Comparison of ENCODE assay signal across 33 cellular contexts in the genomic region with DNA sequence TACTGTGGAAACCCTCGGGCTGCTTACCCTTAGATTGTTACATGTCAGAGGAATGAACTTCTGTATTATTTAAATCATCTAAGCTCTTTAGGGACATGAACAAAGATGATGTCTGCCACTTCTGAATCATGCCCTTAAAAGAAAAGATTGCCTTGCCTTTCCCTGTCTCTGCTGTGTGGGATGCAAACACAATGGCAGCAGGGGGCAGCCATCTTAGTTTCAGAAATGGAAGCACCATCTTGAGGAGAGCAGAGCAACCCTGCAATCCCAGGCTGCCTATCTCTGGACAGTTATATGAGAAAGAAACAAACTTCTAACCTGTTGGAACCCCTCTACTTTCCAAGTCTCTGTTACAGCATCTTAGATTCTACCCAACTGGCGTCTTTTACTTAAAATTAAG.
"Had no signal": no experiment of that assay in that cellular context is flagged by ENCODE, and none has a peak within 500 bp of the region (broad histone marks: within the 10 kb centered on the region; RNA-seq: fewer than 3 reads in every experiment).

No MANE protein-coding gene starts in this region.

- ATAC-seq: activated naive CD4-positive, alpha-beta T cell treated with anti-CD3 and anti-CD28 coated beads, Interleukin-2, amount 50 U/mL, for 72 hours; activated T-cell treated with anti-CD3 and anti-CD28 coated beads, Interleukin-2, amount 50 U/mL, for 4 hours; T-cell; T-helper 17 cell had no signal

- H3K4me3 ChIP-seq: adrenal gland had no signal

- H3K36me3 Mint-ChIP-seq: activated CD4-positive, alpha-beta memory T cell treated with anti-CD3 and anti-CD28 coated beads for 36 hours; activated naive CD4-positive, alpha-beta T cell treated with anti-CD3 and anti-CD28 coated beads, Interleukin-2, amount 50 U/mL, for 72 hours; T-cell had no signal

- H3K27me3 ChIP-seq: brain microvascular endothelial cell had no signal

- DNase-seq: activated B cell treated with CpG ODN at 0.5 μM for 24 hours; activated CD4-positive, alpha-beta memory T cell treated with anti-CD3 and anti-CD28 coated beads for 36 hours; activated CD4-positive, alpha-beta T cell treated with anti-CD3 and anti-CD28 coated beads for 4 hours; activated CD4-positive, alpha-beta T cell treated with anti-CD3 and anti-CD28 coated beads, Interleukin-2, amount 50 U/mL, for 1 hour; activated CD4-positive, CD25-positive, alpha-beta regulatory T cell treated with anti-CD3 and anti-CD28 coated beads, Interleukin-2, amount 50 U/mL, for 72 hours; activated CD8-positive, alpha-beta memory T cell treated with anti-CD3 and anti-CD28 coated beads, Interleukin-2, amount 50 U/mL, for 4 hours; activated gamma-delta T cell treated with Interleukin-2 at 50 U/mL for 16 hours; activated naive CD4-positive, alpha-beta T cell treated with anti-CD3 and anti-CD28 coated beads for 36 hours; activated T-cell treated with anti-CD3 and anti-CD28 coated beads for 4 hours; activated T-cell treated with anti-CD3 and anti-CD28 coated beads, Interleukin-2, amount 50 U/mL, for 4 hours; adrenal gland; brain microvascular endothelial cell; central memory CD4-positive, alpha-beta T cell; KBM-7; MM.1S; MV-4-11; NCI-H1092; NCI-H1417; NCI-H146; NCI-H187; NCI-H2029 treated with DMSO at 0.1 percent for 48 hours; NCI-H2107; NCI-H2171; NCI-H510A; NCI-H526; NCI-H748 treated with DMSO at 0.1 percent for 48 hours; NK-92 treated with Interleukin-12 subunit alpha and Interleukin-12 subunit beta, amount 100 ng/mL, for 24 hours; Right ventricle myocardium superior; T-cell; T-helper 17 cell had no signal

- H3K27ac Mint-ChIP-seq: activated B cell treated with CpG ODN at 0.5 μM for 24 hours; activated CD4-positive, alpha-beta memory T cell treated with anti-CD3 and anti-CD28 coated beads for 36 hours; activated naive CD4-positive, alpha-beta T cell treated with anti-CD3 and anti-CD28 coated beads for 36 hours; activated naive CD4-positive, alpha-beta T cell treated with anti-CD3 and anti-CD28 coated beads, Interleukin-2, amount 50 U/mL, for 72 hours; activated T-helper 1 cell treated with anti-CD3 and anti-CD28 coated beads, Interleukin-12 subunit alpha, Interleukin-12 subunit beta, Interleukin-2, Interleukin-4 antibody, amounts not matched to agents 30 ng/mL and 10 ng/mL and 1 ng/mL, durations not matched to agents 14 hours and 24 hours and 36 hours; T-cell; T-helper 17 cell had no signal

- H3K4me1 ChIP-seq: adrenal gland had no signal

- H3K9me3 ChIP-seq: adrenal gland had no signal

- H3K27ac ChIP-seq: adrenal gland, brain microvascular endothelial cell, VCaP had no signal

- H3K36me3 ChIP-seq: adrenal gland, brain microvascular endothelial cell had no signal

- H3K4me1 Mint-ChIP-seq: activated B cell treated with CpG ODN at 0.5 μM for 24 hours, T-cell had no signal

- H3K4me3 Mint-ChIP-seq: activated B cell treated with CpG ODN at 0.5 μM for 24 hours; activated CD4-positive, alpha-beta memory T cell treated with anti-CD3 and anti-CD28 coated beads for 36 hours; activated naive CD4-positive, alpha-beta T cell treated with anti-CD3 and anti-CD28 coated beads for 36 hours; activated T-cell treated with anti-CD3 and anti-CD28 coated beads, Interleukin-2, amount 50 U/mL, for 4 hours; activated T-helper 1 cell treated with anti-CD3 and anti-CD28 coated beads, Interleukin-12 subunit alpha, Interleukin-12 subunit beta, Interleukin-2, Interleukin-4 antibody, amounts not matched to agents 30 ng/mL and 10 ng/mL and 1 ng/mL, durations not matched to agents 14 hours and 24 hours and 36 hours; T-cell; T-helper 17 cell had no signal

- H3K9me3 Mint-ChIP-seq: activated B cell treated with CpG ODN at 0.5 μM for 24 hours; activated CD4-positive, alpha-beta memory T cell treated with anti-CD3 and anti-CD28 coated beads for 36 hours; activated naive CD4-positive, alpha-beta T cell treated with anti-CD3 and anti-CD28 coated beads for 36 hours; activated naive CD4-positive, alpha-beta T cell treated with anti-CD3 and anti-CD28 coated beads, Interleukin-2, amount 50 U/mL, for 72 hours; activated T-cell treated with anti-CD3 and anti-CD28 coated beads, Interleukin-2, amount 50 U/mL, for 4 hours; activated T-helper 1 cell treated with anti-CD3 and anti-CD28 coated beads, Interleukin-12 subunit alpha, Interleukin-12 subunit beta, Interleukin-2, Interleukin-4 antibody, amounts not matched to agents 30 ng/mL and 10 ng/mL and 1 ng/mL, durations not matched to agents 14 hours and 24 hours and 36 hours; T-cell had no signal
